35 cellular contexts compared by ENCODE assay signal in genomic region chr10:20481054-20481453, GRCh38.
"Had no signal": no experiment of that assay in that cellular context is flagged by ENCODE, and none has a peak within 500 bp of the region (broad histone marks: within the 10 kb centered on the region; RNA-seq: fewer than 3 reads in every experiment).

No MANE protein-coding gene starts in this region.

- ATAC-seq: activated naive CD4-positive, alpha-beta T cell treated with anti-CD3 and anti-CD28 coated beads, Interleukin-2, amount 50 U/mL, for 72 hours; activated naive CD8-positive, alpha-beta T cell treated with anti-CD3 and anti-CD28 coated beads, Interleukin-2, amount 50 U/mL, for 24 hours; activated T-cell treated with anti-CD3 and anti-CD28 coated beads, Interleukin-2, amount 50 U/mL, for 4 hours; activated T-cell treated with anti-CD3 and anti-CD28 coated beads, Interleukin-2, amount 50 U/mL, for 72 hours; activated T-helper 17 cell treated with anti-CD3 and anti-CD28 coated beads, Interleukin-2, amount 50 U/mL, for 72 hours; body of pancreas had no signal

- H3K36me3 Mint-ChIP-seq: activated naive CD4-positive, alpha-beta T cell treated with anti-CD3 and anti-CD28 coated beads, Interleukin-2, amount 10 ng/mL, durations not matched to agents 7 days and 5 days; activated naive CD4-positive, alpha-beta T cell treated with anti-CD3 and anti-CD28 coated beads, Interleukin-2, amount 50 U/mL, for 24 hours; activated naive CD4-positive, alpha-beta T cell treated with anti-CD3 and anti-CD28 coated beads, Interleukin-2, amount 50 U/mL, for 72 hours; activated naive CD8-positive, alpha-beta T cell; activated naive CD8-positive, alpha-beta T cell treated with anti-CD3 and anti-CD28 coated beads for 36 hours; activated naive CD8-positive, alpha-beta T cell treated with anti-CD3 and anti-CD28 coated beads, Interleukin-2, amount 10 ng/mL, durations not matched to agents 7 days and 5 days; brain had no signal

- H3K27ac Mint-ChIP-seq: activated naive CD4-positive, alpha-beta T cell treated with anti-CD3 and anti-CD28 coated beads for 36 hours; activated naive CD4-positive, alpha-beta T cell treated with anti-CD3 and anti-CD28 coated beads, Interleukin-2, amount 10 ng/mL, durations not matched to agents 7 days and 5 days; activated naive CD4-positive, alpha-beta T cell treated with anti-CD3 and anti-CD28 coated beads, Interleukin-2, amount 50 U/mL, for 24 hours; activated naive CD4-positive, alpha-beta T cell treated with anti-CD3 and anti-CD28 coated beads, Interleukin-2, amount 50 U/mL, for 72 hours; activated naive CD8-positive, alpha-beta T cell; activated naive CD8-positive, alpha-beta T cell treated with anti-CD3 and anti-CD28 coated beads for 36 hours; activated naive CD8-positive, alpha-beta T cell treated with anti-CD3 and anti-CD28 coated beads, Interleukin-2, amount 10 ng/mL, durations not matched to agents 7 days and 5 days; activated naive CD8-positive, alpha-beta T cell treated with anti-CD3 and anti-CD28 coated beads, Interleukin-2, amount 50 U/mL, for 24 hours; activated T-cell treated with anti-CD3 and anti-CD28 coated beads, Interleukin-2, amount 50 U/mL, for 24 hours; activated T-cell treated with anti-CD3 and anti-CD28 coated beads, Interleukin-2, amount 50 U/mL, for 72 hours; activated T-helper 1 cell treated with anti-CD3 and anti-CD28 coated beads, Interleukin-12 subunit alpha, Interleukin-12 subunit beta, Interleukin-2, Interleukin-4 antibody, amounts not matched to agents 30 ng/mL and 10 ng/mL and 1 ng/mL, durations not matched to agents 14 hours and 24 hours and 36 hours; activated T-helper 17 cell treated with anti-CD3 and anti-CD28 coated beads, Interleukin-2, amount 50 U/mL, for 72 hours; activated T-helper 2 cell treated with anti-CD3 and anti-CD28 coated beads, Interferon-gamma antibody, Interleukin-2, Interleukin-4, amounts not matched to agents 10 μg/mL and 5 μg/mL and 100 μg/mL, durations not matched to agents 14 hours and 24 hours and 36 hours; brain had no signal

- H3K9me3 Mint-ChIP-seq: activated T-helper 17 cell treated with anti-CD3 and anti-CD28 coated beads, Interleukin-2, amount 50 U/mL, for 72 hours had no signal

- H3K27me3 Mint-ChIP-seq: activated naive CD4-positive, alpha-beta T cell treated with anti-CD3 and anti-CD28 coated beads, Interleukin-2, amount 10 ng/mL, durations not matched to agents 7 days and 5 days; activated naive CD4-positive, alpha-beta T cell treated with anti-CD3 and anti-CD28 coated beads, Interleukin-2, amount 50 U/mL, for 24 hours; activated naive CD8-positive, alpha-beta T cell; activated naive CD8-positive, alpha-beta T cell treated with anti-CD3 and anti-CD28 coated beads for 36 hours; activated naive CD8-positive, alpha-beta T cell treated with anti-CD3 and anti-CD28 coated beads, Interleukin-2, amount 10 ng/mL, durations not matched to agents 7 days and 5 days; activated naive CD8-positive, alpha-beta T cell treated with anti-CD3 and anti-CD28 coated beads, Interleukin-2, amount 50 U/mL, for 24 hours; activated T-cell treated with anti-CD3 and anti-CD28 coated beads, Interleukin-2, amount 50 U/mL, for 24 hours; activated T-helper 17 cell treated with anti-CD3 and anti-CD28 coated beads, Interleukin-2, amount 50 U/mL, for 72 hours; central memory CD8-positive, alpha-beta T cell had no signal

- DNase-seq: activated effector memory CD4-positive, alpha-beta T cell treated with anti-CD3 and anti-CD28 coated beads, Interleukin-2, amount 50 U/mL, for 16 hours; activated effector memory CD4-positive, alpha-beta T cell treated with Interleukin-2 at 50 U/mL for 16 hours; activated gamma-delta T cell; activated gamma-delta T cell treated with Interleukin-2 at 50 U/mL for 16 hours; activated naive CD4-positive, alpha-beta T cell; activated naive CD4-positive, alpha-beta T cell treated with anti-CD3 and anti-CD28 coated beads for 36 hours; activated naive CD4-positive, alpha-beta T cell treated with anti-CD3 and anti-CD28 coated beads, Interleukin-2, amount 10 ng/mL, durations not matched to agents 7 days and 5 days; activated naive CD4-positive, alpha-beta T cell treated with anti-CD3 and anti-CD28 coated beads, Interleukin-2, amount 50 U/mL, for 16 hours; activated naive CD4-positive, alpha-beta T cell treated with Interleukin-2 at 50 U/mL for 16 hours; activated naive CD8-positive, alpha-beta T cell treated with anti-CD3 and anti-CD28 coated beads for 36 hours; activated naive CD8-positive, alpha-beta T cell treated with anti-CD3 and anti-CD28 coated beads, Interleukin-2, amount 10 ng/mL, durations not matched to agents 7 days and 5 days; activated naive CD8-positive, alpha-beta T cell treated with anti-CD3 and anti-CD28 coated beads, Interleukin-2, amount 50 U/mL, for 24 hours; activated T-cell treated with anti-CD3 and anti-CD28 coated beads, Interleukin-2, amount 50 U/mL, for 1 hour; activated T-cell treated with anti-CD3 and anti-CD28 coated beads, Interleukin-2, amount 50 U/mL, for 24 hours; activated T-cell treated with anti-CD3 and anti-CD28 coated beads, Interleukin-2, amount 50 U/mL, for 4 hours; activated T-cell treated with anti-CD3 and anti-CD28 coated beads, Interleukin-2, amount 50 U/mL, for 48 hours; activated T-cell treated with anti-CD3 and anti-CD28 coated beads, Interleukin-2, amount 50 U/mL, for 72 hours; adrenal gland; amniotic stem cell; amygdala; anterior cingulate cortex; aorta; body of pancreas; brain microvascular endothelial cell; caudate nucleus; central memory CD4-positive, alpha-beta T cell; cerebellar nuclear complex had no signal

- H3K4me1 Mint-ChIP-seq: activated naive CD4-positive, alpha-beta T cell treated with anti-CD3 and anti-CD28 coated beads, Interleukin-2, amount 10 ng/mL, durations not matched to agents 7 days and 5 days; activated naive CD4-positive, alpha-beta T cell treated with anti-CD3 and anti-CD28 coated beads, Interleukin-2, amount 50 U/mL, for 24 hours; activated naive CD8-positive, alpha-beta T cell treated with anti-CD3 and anti-CD28 coated beads for 36 hours; activated naive CD8-positive, alpha-beta T cell treated with anti-CD3 and anti-CD28 coated beads, Interleukin-2, amount 10 ng/mL, durations not matched to agents 7 days and 5 days; activated naive CD8-positive, alpha-beta T cell treated with anti-CD3 and anti-CD28 coated beads, Interleukin-2, amount 50 U/mL, for 24 hours; activated T-helper 17 cell treated with anti-CD3 and anti-CD28 coated beads, Interleukin-2, amount 50 U/mL, for 72 hours; central memory CD8-positive, alpha-beta T cell had no signal

- H3K4me3 Mint-ChIP-seq: activated naive CD4-positive, alpha-beta T cell treated with anti-CD3 and anti-CD28 coated beads for 36 hours; activated naive CD4-positive, alpha-beta T cell treated with anti-CD3 and anti-CD28 coated beads, Interleukin-2, amount 10 ng/mL, durations not matched to agents 7 days and 5 days; activated naive CD4-positive, alpha-beta T cell treated with anti-CD3 and anti-CD28 coated beads, Interleukin-2, amount 50 U/mL, for 24 hours; activated naive CD8-positive, alpha-beta T cell; activated naive CD8-positive, alpha-beta T cell treated with anti-CD3 and anti-CD28 coated beads for 36 hours; activated naive CD8-positive, alpha-beta T cell treated with anti-CD3 and anti-CD28 coated beads, Interleukin-2, amount 10 ng/mL, durations not matched to agents 7 days and 5 days; activated naive CD8-positive, alpha-beta T cell treated with anti-CD3 and anti-CD28 coated beads, Interleukin-2, amount 50 U/mL, for 24 hours; activated T-cell treated with anti-CD3 and anti-CD28 coated beads, Interleukin-2, amount 50 U/mL, for 24 hours; activated T-cell treated with anti-CD3 and anti-CD28 coated beads, Interleukin-2, amount 50 U/mL, for 4 hours; activated T-cell treated with anti-CD3 and anti-CD28 coated beads, Interleukin-2, amount 50 U/mL, for 72 hours; activated T-helper 1 cell treated with anti-CD3 and anti-CD28 coated beads, Interleukin-12 subunit alpha, Interleukin-12 subunit beta, Interleukin-2, Interleukin-4 antibody, amounts not matched to agents 30 ng/mL and 10 ng/mL and 1 ng/mL, durations not matched to agents 14 hours and 24 hours and 36 hours; activated T-helper 17 cell treated with anti-CD3 and anti-CD28 coated beads, Interleukin-2, amount 50 U/mL, for 72 hours; brain; central memory CD8-positive, alpha-beta T cell had no signal
